In genomic region chr12:14613718-14614117, GRCh38 we compare ENCODE assay signal across 1 cellular context.
TF ChIP-seq lines count a peak whose summit lies in the region.

No MANE protein-coding gene starts in this region.

TF ChIP-seq in GM12878, 131 proteins besides CTCF, POLR2A, EP300 and RAD21 (continued from another document and continues in another):
- TF ChIP-seq BCLAF1 (IDR thresholded peaks at IDR 0.05), result no peak
- TF ChIP-seq RELB (IDR thresholded peaks at IDR 0.05; ENCODE audit: low read depth), result peak; percentile 65; the same call in 1 of the 2 replicates
- TF ChIP-seq ATF2 (IDR thresholded peaks at IDR 0.05; ENCODE audit: low read length), result peak; percentile 89
- peak in 1 of 2 experiments; percentile 38; a peak in 1 of 3 replicates for TF ChIP-seq EGR1 (IDR thresholded peaks at IDR 0.05; ENCODE audit: borderline replicate concordance in 1 of 2, low read depth in 2 of 2, low read length in 2 of 2)
- TF ChIP-seq KAT2A (conservative IDR thresholded peaks at IDR 0.05; ENCODE audit: control insufficient read depth, low read depth, low read length), result no peak
- no peak for TF ChIP-seq FOXK2 (IDR thresholded peaks at IDR 0.05)
- TF ChIP-seq TARDBP (IDR thresholded peaks at IDR 0.05; ENCODE audit: borderline replicate concordance), result peak; percentile 80; the same call in 1 of the 2 replicates
- peak; percentile 90 for TF ChIP-seq MTA2 (IDR thresholded peaks at IDR 0.05; ENCODE audit: low read depth)
- TF ChIP-seq RBBP5 (conservative IDR thresholded peaks at IDR 0.05), result no peak
- TF ChIP-seq ETV6 (conservative IDR thresholded peaks at IDR 0.05 in 1 of 2, IDR thresholded peaks at IDR 0.05 in 1 of 2; ENCODE audit: borderline replicate concordance in 1 of 2, low read depth in 1 of 2), result peak in 1 of 2 experiments; percentile 97; a peak in 2 of 4 replicates
- TF ChIP-seq IRF4 (IDR thresholded peaks at IDR 0.05; ENCODE audit: low read depth, low read length), result peak; percentile 98
- peak; percentile 62; the same call in 1 of the 2 replicates for TF ChIP-seq PML (IDR thresholded peaks at IDR 0.05; ENCODE audit: low read length)
- TF ChIP-seq EED (IDR thresholded peaks at IDR 0.05; ENCODE audit: low read depth), result peak; percentile 97
- peak; percentile 79; the same call in 1 of the 2 replicates for TF ChIP-seq YY1 (IDR thresholded peaks at IDR 0.05; ENCODE audit: low read depth, low read length)
- TF ChIP-seq NFXL1 (IDR thresholded peaks at IDR 0.05; ENCODE audit: borderline replicate concordance), result no peak
- TF ChIP-seq KLF5 (IDR thresholded peaks at IDR 0.05; ENCODE audit: partially characterized antibody), result no peak
- TF ChIP-seq IKZF1 (conservative IDR thresholded peaks at IDR 0.05), result peak; percentile 92
- TF ChIP-seq SUPT20H (IDR thresholded peaks at IDR 0.05; ENCODE audit: borderline replicate concordance, control insufficient read depth, low read depth, low read length), result no peak
- TF ChIP-seq E4F1 (IDR thresholded peaks at IDR 0.05; ENCODE audit: borderline replicate concordance, partially characterized antibody), result no peak
- TF ChIP-seq BACH1 (IDR thresholded peaks at IDR 0.05; ENCODE audit: borderline replicate concordance), result peak; percentile 88; the same call in 1 of the 2 replicates
- peak; percentile 91; the same call in 1 of the 2 replicates for TF ChIP-seq ZBED1 (IDR thresholded peaks at IDR 0.05; ENCODE audit: borderline replicate concordance)
- TF ChIP-seq IRF5 (IDR thresholded peaks at IDR 0.05; ENCODE audit: borderline replicate concordance), result no peak
- no peak for TF ChIP-seq ZBTB40 (IDR thresholded peaks at IDR 0.05; ENCODE audit: borderline replicate concordance)
- TF ChIP-seq LARP7 (IDR thresholded peaks at IDR 0.05), result no peak
- no peak for TF ChIP-seq EZH2 (IDR thresholded peaks at IDR 0.05; ENCODE audit: borderline replicate concordance, control insufficient read depth, low read depth, low read length)
- peak; percentile 89 for TF ChIP-seq JUNB (IDR thresholded peaks at IDR 0.05)
- peak; percentile 17; the same call in 1 of the 2 replicates for TF ChIP-seq RAD51 (IDR thresholded peaks at IDR 0.05)
- peak; percentile 98 for TF ChIP-seq DPF2 (IDR thresholded peaks at IDR 0.05)
- no peak for TF ChIP-seq ZNF207 (IDR thresholded peaks at IDR 0.05; ENCODE audit: borderline replicate concordance)
- TF ChIP-seq ESRRA (IDR thresholded peaks at IDR 0.05; ENCODE audit: low read length), result no peak
- TF ChIP-seq TCF12 (IDR thresholded peaks at IDR 0.05; ENCODE audit: low read depth, low read length), result peak; percentile 96
- no peak for TF ChIP-seq NR2C1 (IDR thresholded peaks at IDR 0.05)
- TF ChIP-seq BCL11A (IDR thresholded peaks at IDR 0.05; ENCODE audit: low read depth, low read length), result peak; percentile 96
- peak; percentile 24 for TF ChIP-seq SIX5 (IDR thresholded peaks at IDR 0.05; ENCODE audit: low read depth, low read length, severe bottlenecking)
- TF ChIP-seq RUNX3 (IDR thresholded peaks at IDR 0.05; ENCODE audit: low read length), result peak; percentile 94
- TF ChIP-seq NBN (IDR thresholded peaks at IDR 0.05), result peak; percentile 81
- no peak for TF ChIP-seq GABPA (IDR thresholded peaks at IDR 0.05; ENCODE audit: low read depth)
- TF ChIP-seq WRNIP1 (IDR thresholded peaks at IDR 0.05; ENCODE audit: borderline replicate concordance, low read depth, low read length), result no peak
- TF ChIP-seq ZBTB11 (CRISPR knock-in tag; IDR thresholded peaks at IDR 0.05), result no peak
- TF ChIP-seq RFX5 (IDR thresholded peaks at IDR 0.05; ENCODE audit: low read depth, low read length), result no peak
- no peak for TF ChIP-seq STAT3 (IDR thresholded peaks at IDR 0.05; ENCODE audit: low read depth, low read length)
- no peak for TF ChIP-seq SIN3A (IDR thresholded peaks at IDR 0.05; ENCODE audit: low read depth, low read length)
- TF ChIP-seq SPI1 (IDR thresholded peaks at IDR 0.05; ENCODE audit: borderline replicate concordance, insufficient read depth, low read depth, low read length), result peak; percentile 100
- no peak for TF ChIP-seq ASH2L (IDR thresholded peaks at IDR 0.05; ENCODE audit: borderline replicate concordance, low read depth)
- TF ChIP-seq SREBF2 (IDR thresholded peaks at IDR 0.05; ENCODE audit: low read length), result no peak
